9 cellular contexts compared by ENCODE assay signal in the genomic region with DNA sequence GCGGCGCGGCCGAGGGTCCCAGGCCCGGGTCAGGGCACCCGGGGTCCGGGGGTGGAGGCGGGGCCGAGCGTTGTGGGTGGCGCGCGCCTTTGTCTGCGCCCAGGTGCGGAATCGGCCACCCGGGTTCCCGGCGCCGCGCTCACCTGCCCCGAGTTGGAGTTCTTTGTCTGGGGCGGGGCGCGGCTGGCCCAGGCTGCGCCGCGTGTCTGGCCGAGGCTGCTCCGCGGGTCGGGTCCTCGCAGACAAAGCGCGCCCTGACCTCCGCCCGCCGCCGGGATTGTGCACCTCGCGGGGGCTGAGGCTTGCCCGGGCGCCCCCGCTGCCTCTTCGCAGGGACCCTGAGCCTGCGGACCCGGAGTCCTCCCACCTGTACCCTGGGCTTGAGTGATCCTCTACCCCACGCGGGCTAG. TPM values are rescaled to one million over a fixed set of nuclear protein-coding genes. Genes with fewer than 3 reads are reported as not detected.
DNase-seq lines count a peak whose midpoint lies in the region; ATAC-seq and TF ChIP-seq lines count a peak whose summit lies in the region.
"Had no signal": no experiment of that assay in that cellular context is flagged by ENCODE, and none has a peak within 500 bp of the region (broad histone marks: within the 10 kb centered on the region; RNA-seq: fewer than 3 reads in every experiment).

No MANE protein-coding gene starts in this region.

- ATAC-seq in naive thymus-derived CD4-positive, alpha-beta T cell, result peak; percentile 23
- no peak for ATAC-seq in sciatic nerve
- no peak for ATAC-seq in HG03342 (IDR thresholded peaks at IDR 0.05; ENCODE audit: unreplicated experiment)

- CTCF ChIA-PET in naive thymus-derived CD4-positive, alpha-beta T cell (lab: Charles Lee), result interaction anchor here (1.4 kb wide), 1 partner anchor 146 kb away, joined by 9 read pairs; no protein-coding TSS in a partner anchor

- H3K36me3 Mint-ChIP-seq in endothelial cell (ENCODE audit: low read depth, unreplicated experiment), result peaks cover 7% of the 10 kb centered on the region
- H3K36me3 Mint-ChIP-seq in naive thymus-derived CD4-positive, alpha-beta T cell, result peaks cover 0 to 12% (median 5%) of the 10 kb centered on the region in 5 donors

- no peaks in the 10 kb centered on the region for H3K9me3 Mint-ChIP-seq in endothelial cell (ENCODE audit: unreplicated experiment)
- peaks cover 0 to 4% (median 0%) of the 10 kb centered on the region in 11 donors for H3K9me3 Mint-ChIP-seq in naive thymus-derived CD4-positive, alpha-beta T cell

- no peaks in the 10 kb centered on the region for H3K4me1 Mint-ChIP-seq in endothelial cell (ENCODE audit: unreplicated experiment)
- H3K4me1 Mint-ChIP-seq in naive thymus-derived CD4-positive, alpha-beta T cell, result peaks cover 4 to 25% (median 17%) of the 10 kb centered on the region in 7 donors

- no peak overlapping the region for H3K27ac Mint-ChIP-seq in endothelial cell (ENCODE audit: unreplicated experiment)
- no peak overlapping the region for H3K27ac Mint-ChIP-seq in naive thymus-derived CD4-positive, alpha-beta T cell

- H3K27me3 ChIP-seq in cardiac muscle cell (no peaks in the 10 kb centered on the region), SJCRH30 (no peaks in the 10 kb centered on the region)
- no peaks in the 10 kb centered on the region for H3K27me3 ChIP-seq in naive thymus-derived CD4-positive, alpha-beta T cell (ENCODE audit: control insufficient read depth in 2 of 2, insufficient read depth in 2 of 2, low read length in 2 of 2)

- POLR2A ChIA-PET in naive thymus-derived CD4-positive, alpha-beta T cell (lab: Charles Lee), result no interaction called here

- no peaks in the 10 kb centered on the region for H3K9me3 ChIP-seq in cardiac muscle cell (ENCODE audit: low read depth)
- H3K9me3 ChIP-seq in SJCRH30 (replicated peaks), result no peaks in the 10 kb centered on the region
- H3K9me3 ChIP-seq in naive thymus-derived CD4-positive, alpha-beta T cell (ENCODE audit: control insufficient read depth in 2 of 3, low read length in 3 of 3), result no peaks in the 10 kb centered on the region

- H3K27ac ChIP-seq in cardiac muscle cell (no peak overlapping the region), SJCRH30 (peak overlapping the region; percentile 43)
- H3K27ac ChIP-seq in naive thymus-derived CD4-positive, alpha-beta T cell (ENCODE audit: low read depth, low read length), result no peak overlapping the region

- DNase-seq in cardiac muscle cell (ENCODE audit: low read depth in 1 of 2, low spot score in 1 of 2), result peak in 1 of 2 donors; percentile 45
- DNase-seq in cardiac septum (ENCODE audit: low spot score), result no peak
- peak in 1 of 2 experiments; percentile 25 for DNase-seq in SJCRH30
- DNase-seq in endothelial cell (ENCODE audit: low spot score), result no peak
- DNase-seq in naive thymus-derived CD4-positive, alpha-beta T cell, result peak in 4 of 9 donors; percentile 18 to 46 (median 28)
- no peak for DNase-seq in sciatic nerve (ENCODE audit: low spot score)
- no peak for DNase-seq in mesenteric fat pad (ENCODE audit: low spot score)

- H3K4me3 ChIP-seq in cardiac muscle cell (peak overlapping the region; percentile 56), SJCRH30 (peak overlapping the region; percentile 95)
- peak overlapping the region; percentile 37 for H3K4me3 ChIP-seq in naive thymus-derived CD4-positive, alpha-beta T cell (ENCODE audit: low read length)

- TF ChIP-seq CTCF in cardiac muscle cell (IDR thresholded peaks at IDR 0.05; ENCODE audit: low read depth, low read length) (no peak), endothelial cell (IDR thresholded peaks at IDR 0.05; ENCODE audit: unreplicated experiment) (no peak)

- H3K36me3 ChIP-seq in cardiac muscle cell (no peaks in the 10 kb centered on the region), SJCRH30 (no peaks in the 10 kb centered on the region)
- peaks cover 0 to 3% (median 0%) of the 10 kb centered on the region in 3 experiments for H3K36me3 ChIP-seq in naive thymus-derived CD4-positive, alpha-beta T cell (ENCODE audit: control insufficient read depth in 2 of 3, insufficient read depth in 3 of 3, low read length in 3 of 3)

- peak overlapping the region; percentile 67 for H3K4me3 Mint-ChIP-seq in endothelial cell (ENCODE audit: unreplicated experiment)
- H3K4me3 Mint-ChIP-seq in naive thymus-derived CD4-positive, alpha-beta T cell, result peak overlapping the region; percentile 41 to 80 (median 69)

- intact Hi-C loops in cardiac septum (cut with DNase I), result no loop called here
- intact Hi-C loops in naive thymus-derived CD4-positive, alpha-beta T cell (cut with micrococcal nuclease), result loop anchor here (1.0 to 2.0 kb wide), 3 partner anchors 72 to 406 kb away; no protein-coding TSS in a partner anchor
- intact Hi-C loops in sciatic nerve (cut with DNase I), result no loop called here

- H3K4me1 ChIP-seq in cardiac muscle cell (ENCODE audit: low read depth) (no peaks in the 10 kb centered on the region), SJCRH30 (no peaks in the 10 kb centered on the region)
- peaks cover 7 to 25% of the 10 kb centered on the region in 2 donors for H3K4me1 ChIP-seq in naive thymus-derived CD4-positive, alpha-beta T cell (ENCODE audit: control insufficient read depth in 2 of 2, insufficient read depth in 2 of 2, low read length in 2 of 2)

- peaks cover 3% of the 10 kb centered on the region for H3K27me3 Mint-ChIP-seq in endothelial cell (ENCODE audit: unreplicated experiment)
- peaks cover 0 to 15% (median 8%) of the 10 kb centered on the region in 5 donors for H3K27me3 Mint-ChIP-seq in naive thymus-derived CD4-positive, alpha-beta T cell

RNA-seq across cellular contexts. Expression of gene LRCOL1, which starts 50.0 kb away (rescaled TPM):
- total RNA-seq in cardiac muscle cell (not detected in 2 replicates), cardiac septum (not detected), endothelial cell (ENCODE audit: unreplicated experiment) (not detected), sciatic nerve (not detected), mesenteric fat pad (not detected)
- not detected in 2 replicates for polyA plus RNA-seq in cardiac muscle cell
- total RNA-seq in SJCRH30 (2014; rRNA removed; shearing (Covaris generic)), result not detected in 2 replicates
- total RNA-seq in naive thymus-derived CD4-positive, alpha-beta T cell, result not detected
- not detected for polyA plus RNA-seq in naive thymus-derived CD4-positive, alpha-beta T cell
- total RNA-seq: glomerular endothelial cell had no signal

RNA-seq across cellular contexts. Expression of gene P2RX2, which starts 58.1 kb away (rescaled TPM):
- not detected in 2 replicates for total RNA-seq in cardiac muscle cell
- not detected in 2 replicates for polyA plus RNA-seq in cardiac muscle cell
- not detected for total RNA-seq in cardiac septum
- total RNA-seq in SJCRH30 (2014; rRNA removed; shearing (Covaris generic)), result not detected in 2 replicates
- total RNA-seq in endothelial cell (ENCODE audit: unreplicated experiment), result not detected
- total RNA-seq in naive thymus-derived CD4-positive, alpha-beta T cell, result under 1 TPM in 1 of 5 experiments, not detected in 4; 0.32 TPM
- not detected for polyA plus RNA-seq in naive thymus-derived CD4-positive, alpha-beta T cell
- total RNA-seq in sciatic nerve, result not detected
- not detected for total RNA-seq in mesenteric fat pad
- total RNA-seq: glomerular endothelial cell had no signal

Comparison
In these comparisons a context has a peak if more than half of its experiments do, and no peak if none do; other contexts are left out.
1. H3K4me3 ChIP-seq: peak in every context shown above with its lines; median percentile 95 in SJCRH30; 56 in cardiac muscle cell; 37 in naive thymus-derived CD4-positive, alpha-beta T cell.
2. intact Hi-C loops: an anchor here in naive thymus-derived CD4-positive, alpha-beta T cell (1.0 to 2.0 kb wide); none called in cardiac septum and sciatic nerve.